ENCODE assay signal across 1 cellular context in genomic region chr1:16677552-16678423, GRCh38.
TF ChIP-seq lines count a peak whose summit lies in the region.

No MANE protein-coding gene starts in this region.

TF ChIP-seq in HEK293, 187 proteins besides CTCF, POLR2A, EP300 and RAD21 (continued from another document and continues in another):
- TF ChIP-seq, protein P1, sequence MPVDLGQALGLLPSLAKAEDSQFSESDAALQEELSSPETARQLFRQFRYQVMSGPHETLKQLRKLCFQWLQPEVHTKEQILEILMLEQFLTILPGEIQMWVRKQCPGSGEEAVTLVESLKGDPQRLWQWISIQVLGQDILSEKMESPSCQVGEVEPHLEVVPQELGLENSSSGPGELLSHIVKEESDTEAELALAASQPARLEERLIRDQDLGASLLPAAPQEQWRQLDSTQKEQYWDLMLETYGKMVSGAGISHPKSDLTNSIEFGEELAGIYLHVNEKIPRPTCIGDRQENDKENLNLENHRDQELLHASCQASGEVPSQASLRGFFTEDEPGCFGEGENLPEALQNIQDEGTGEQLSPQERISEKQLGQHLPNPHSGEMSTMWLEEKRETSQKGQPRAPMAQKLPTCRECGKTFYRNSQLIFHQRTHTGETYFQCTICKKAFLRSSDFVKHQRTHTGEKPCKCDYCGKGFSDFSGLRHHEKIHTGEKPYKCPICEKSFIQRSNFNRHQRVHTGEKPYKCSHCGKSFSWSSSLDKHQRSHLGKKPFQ (tag by site-specific recombination; IDR thresholded peaks at IDR 0.05): no peak
- TF ChIP-seq SP2 (tag by site-specific recombination; IDR thresholded peaks at IDR 0.05): no peak
- peak; percentile 65 for TF ChIP-seq PRDM4 (tag by site-specific recombination; IDR thresholded peaks at IDR 0.05)
- TF ChIP-seq GLIS1 (tag by site-specific recombination; IDR thresholded peaks at IDR 0.05): peak; percentile 89
- no peak for TF ChIP-seq ZNF585B (tag by site-specific recombination; IDR thresholded peaks at IDR 0.05)
- TF ChIP-seq ZNF2 (tag by site-specific recombination; IDR thresholded peaks at IDR 0.05): peak; percentile 89; the same call in 1 of the 2 replicates
- no peak for TF ChIP-seq ZFP69B (tag by site-specific recombination; IDR thresholded peaks at IDR 0.05)
- TF ChIP-seq, protein P2, sequence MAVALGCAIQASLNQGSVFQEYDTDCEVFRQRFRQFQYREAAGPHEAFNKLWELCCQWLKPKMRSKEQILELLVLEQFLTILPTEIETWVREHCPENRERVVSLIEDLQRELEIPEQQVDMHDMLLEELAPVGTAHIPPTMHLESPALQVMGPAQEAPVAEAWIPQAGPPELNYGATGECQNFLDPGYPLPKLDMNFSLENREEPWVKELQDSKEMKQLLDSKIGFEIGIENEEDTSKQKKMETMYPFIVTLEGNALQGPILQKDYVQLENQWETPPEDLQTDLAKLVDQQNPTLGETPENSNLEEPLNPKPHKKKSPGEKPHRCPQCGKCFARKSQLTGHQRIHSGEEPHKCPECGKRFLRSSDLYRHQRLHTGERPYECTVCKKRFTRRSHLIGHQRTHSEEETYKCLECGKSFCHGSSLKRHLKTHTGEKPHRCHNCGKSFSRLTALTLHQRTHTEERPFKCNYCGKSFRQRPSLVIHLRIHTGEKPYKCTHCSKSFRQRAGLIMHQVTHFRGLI (tag by site-specific recombination; IDR thresholded peaks at IDR 0.05): no peak; the same call in 1 of the 2 replicates
- no peak for TF ChIP-seq ZBTB21 (tag by site-specific recombination; IDR thresholded peaks at IDR 0.05)
- no peak for TF ChIP-seq ZNF514 (tag by site-specific recombination; IDR thresholded peaks at IDR 0.05)
- TF ChIP-seq ZNF600 (tag by site-specific recombination; IDR thresholded peaks at IDR 0.05): peak; percentile 87
- TF ChIP-seq, protein P3, sequence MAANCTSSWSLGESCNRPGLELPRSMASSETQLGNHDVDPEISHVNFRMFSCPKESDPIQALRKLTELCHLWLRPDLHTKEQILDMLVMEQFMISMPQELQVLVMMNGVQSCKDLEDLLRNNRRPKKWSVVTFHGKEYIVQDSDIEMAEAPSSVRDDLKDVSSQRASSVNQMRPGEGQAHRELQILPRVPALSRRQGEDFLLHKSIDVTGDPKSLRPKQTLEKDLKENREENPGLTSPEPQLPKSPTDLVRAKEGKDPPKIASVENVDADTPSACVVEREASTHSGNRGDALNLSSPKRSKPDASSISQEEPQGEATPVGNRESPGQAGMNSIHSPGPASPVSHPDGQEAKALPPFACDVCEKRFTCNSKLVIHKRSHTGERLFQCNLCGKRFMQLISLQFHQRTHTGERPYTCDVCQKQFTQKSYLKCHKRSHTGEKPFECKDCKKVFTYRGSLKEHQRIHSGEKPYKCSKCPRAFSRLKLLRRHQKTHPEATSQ (tag by site-specific recombination; IDR thresholded peaks at IDR 0.05): no peak
- no peak for TF ChIP-seq ZBTB7A (tag by site-specific recombination; IDR thresholded peaks at IDR 0.05; ENCODE audit: low read depth)
- TF ChIP-seq ZBTB11 (tag by site-specific recombination; conservative IDR thresholded peaks at IDR 0.05; ENCODE audit: low read depth): no peak
- no peak for TF ChIP-seq ZNF114 (tag by site-specific recombination; IDR thresholded peaks at IDR 0.05)
- no peak for TF ChIP-seq GFI1B (tag by site-specific recombination; IDR thresholded peaks at IDR 0.05)
- peak; percentile 40; the same call in 1 of the 2 replicates for TF ChIP-seq KLF9 (tag by site-specific recombination; IDR thresholded peaks at IDR 0.05; ENCODE audit: low read depth)
- TF ChIP-seq ZFP41 (tag by site-specific recombination; IDR thresholded peaks at IDR 0.05; ENCODE audit: borderline replicate concordance): no peak
- TF ChIP-seq ZXDB (tag by site-specific recombination; IDR thresholded peaks at IDR 0.05): peak; percentile 58; the same call in 1 of the 2 replicates
- no peak for TF ChIP-seq ZNF239 (tag by site-specific recombination; IDR thresholded peaks at IDR 0.05)
- TF ChIP-seq ZNF510 (tag by site-specific recombination; IDR thresholded peaks at IDR 0.05; ENCODE audit: insufficient replicate concordance): peak; percentile 4
- TF ChIP-seq ZNF76 (tag by site-specific recombination; IDR thresholded peaks at IDR 0.05; ENCODE audit: borderline replicate concordance, low read depth): peak; percentile 28; the same call in 1 of the 2 replicates
- TF ChIP-seq SETDB1 (IDR thresholded peaks at IDR 0.05; ENCODE audit: insufficient read length, low read length): no peak
- no peak for TF ChIP-seq ZNF248 (tag by site-specific recombination; IDR thresholded peaks at IDR 0.05)
- TF ChIP-seq BCL11B (tag by site-specific recombination; IDR thresholded peaks at IDR 0.05; ENCODE audit: low read depth): no peak
- TF ChIP-seq, protein P4, sequence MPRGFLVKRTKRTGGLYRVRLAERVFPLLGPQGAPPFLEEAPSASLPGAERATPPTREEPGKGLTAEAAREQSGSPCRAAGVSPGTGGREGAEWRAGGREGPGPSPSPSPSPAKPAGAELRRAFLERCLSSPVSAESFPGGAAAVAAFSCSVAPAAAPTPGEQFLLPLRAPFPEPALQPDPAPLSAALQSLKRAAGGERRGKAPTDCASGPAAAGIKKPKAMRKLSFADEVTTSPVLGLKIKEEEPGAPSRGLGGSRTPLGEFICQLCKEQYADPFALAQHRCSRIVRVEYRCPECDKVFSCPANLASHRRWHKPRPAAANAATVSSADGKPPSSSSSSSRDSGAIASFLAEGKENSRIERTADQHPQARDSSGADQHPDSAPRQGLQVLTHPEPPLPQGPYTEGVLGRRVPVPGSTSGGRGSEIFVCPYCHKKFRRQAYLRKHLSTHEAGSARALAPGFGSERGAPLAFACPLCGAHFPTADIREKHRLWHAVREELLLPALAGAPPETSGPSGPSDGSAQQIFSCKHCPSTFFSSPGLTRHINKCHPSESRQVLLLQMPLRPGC (tag by site-specific recombination; IDR thresholded peaks at IDR 0.05): no peak
- TF ChIP-seq, protein P5, sequence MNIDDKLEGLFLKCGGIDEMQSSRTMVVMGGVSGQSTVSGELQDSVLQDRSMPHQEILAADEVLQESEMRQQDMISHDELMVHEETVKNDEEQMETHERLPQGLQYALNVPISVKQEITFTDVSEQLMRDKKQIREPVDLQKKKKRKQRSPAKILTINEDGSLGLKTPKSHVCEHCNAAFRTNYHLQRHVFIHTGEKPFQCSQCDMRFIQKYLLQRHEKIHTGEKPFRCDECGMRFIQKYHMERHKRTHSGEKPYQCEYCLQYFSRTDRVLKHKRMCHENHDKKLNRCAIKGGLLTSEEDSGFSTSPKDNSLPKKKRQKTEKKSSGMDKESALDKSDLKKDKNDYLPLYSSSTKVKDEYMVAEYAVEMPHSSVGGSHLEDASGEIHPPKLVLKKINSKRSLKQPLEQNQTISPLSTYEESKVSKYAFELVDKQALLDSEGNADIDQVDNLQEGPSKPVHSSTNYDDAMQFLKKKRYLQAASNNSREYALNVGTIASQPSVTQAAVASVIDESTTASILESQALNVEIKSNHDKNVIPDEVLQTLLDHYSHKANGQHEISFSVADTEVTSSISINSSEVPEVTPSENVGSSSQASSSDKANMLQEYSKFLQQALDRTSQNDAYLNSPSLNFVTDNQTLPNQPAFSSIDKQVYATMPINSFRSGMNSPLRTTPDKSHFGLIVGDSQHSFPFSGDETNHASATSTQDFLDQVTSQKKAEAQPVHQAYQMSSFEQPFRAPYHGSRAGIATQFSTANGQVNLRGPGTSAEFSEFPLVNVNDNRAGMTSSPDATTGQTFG (tag by site-specific recombination; IDR thresholded peaks at IDR 0.05; ENCODE audit: borderline replicate concordance): no peak
- TF ChIP-seq ZNF350 (tag by site-specific recombination; IDR thresholded peaks at IDR 0.05): no peak
- TF ChIP-seq ZNF37A (tag by site-specific recombination; IDR thresholded peaks at IDR 0.05): no peak
- no peak for TF ChIP-seq OVOL3 (tag by site-specific recombination; IDR thresholded peaks at IDR 0.05)
- TF ChIP-seq REPIN1 (tag by site-specific recombination; IDR thresholded peaks at IDR 0.05; ENCODE audit: low read depth): no peak
- TF ChIP-seq ZSCAN16 (tag by site-specific recombination; IDR thresholded peaks at IDR 0.05): no peak
- no peak for TF ChIP-seq ZNF830 (tag by site-specific recombination; IDR thresholded peaks at IDR 0.05; ENCODE audit: low read depth)
- TF ChIP-seq KLF10 (tag by site-specific recombination; IDR thresholded peaks at IDR 0.05): peak; percentile 92
- TF ChIP-seq ZNF175 (tag by site-specific recombination; IDR thresholded peaks at IDR 0.05): no peak
- no peak for TF ChIP-seq PRDM2 (tag by site-specific recombination; IDR thresholded peaks at IDR 0.05; ENCODE audit: borderline replicate concordance)
- TF ChIP-seq HOXA7 (CRISPR knock-in tag; IDR thresholded peaks at IDR 0.05; ENCODE audit: borderline replicate concordance): no peak
- TF ChIP-seq SCRT2 (tag by site-specific recombination; IDR thresholded peaks at IDR 0.05): peak; percentile 97
- TF ChIP-seq, protein P6, sequence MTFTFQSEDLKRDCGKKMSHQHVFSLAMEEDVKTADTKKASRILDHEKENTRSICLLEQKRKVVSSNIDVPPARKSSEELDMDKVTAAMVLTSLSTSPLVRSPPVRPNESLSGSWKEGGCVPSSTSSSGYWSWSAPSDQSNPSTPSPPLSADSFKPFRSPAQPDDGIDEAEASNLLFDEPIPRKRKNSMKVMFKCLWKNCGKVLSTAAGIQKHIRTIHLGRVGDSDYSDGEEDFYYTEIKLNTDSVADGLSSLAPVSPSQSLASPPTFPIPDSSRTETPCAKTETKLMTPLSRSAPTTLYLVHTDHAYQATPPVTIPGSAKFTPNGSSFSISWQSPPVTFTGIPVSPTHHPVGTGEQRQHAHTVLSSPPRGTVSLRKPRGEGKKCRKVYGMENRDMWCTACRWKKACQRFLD (tag by site-specific recombination; IDR thresholded peaks at IDR 0.05): no peak
